ENCODE assay signal across 21 cellular contexts in genomic region chr4:10024303-10024702, GRCh38. TPM values are rescaled to one million over a fixed set of nuclear protein-coding genes. Genes with fewer than 3 reads are reported as not detected.
DNase-seq lines count a peak whose midpoint lies in the region; ATAC-seq, FAIRE-seq and TF ChIP-seq lines count a peak whose summit lies in the region.
"Had no signal": no experiment of that assay in that cellular context is flagged by ENCODE, and none has a peak within 500 bp of the region (broad histone marks: within the 10 kb centered on the region; RNA-seq: fewer than 3 reads in every experiment).

No MANE protein-coding gene starts in this region.

- H3K4me2 ChIP-seq in K562 (ENCODE audit: insufficient read depth, low read length), result no peak overlapping the region
- H3K4me2 ChIP-seq: A549 had no signal

- H3K4me1 ChIP-seq in breast epithelium (no peaks in the 10 kb centered on the region), K562 (replicated peaks in 1 of 2; ENCODE audit: control insufficient read depth in 2 of 2, insufficient read depth in 2 of 2, low read length in 2 of 2) (peaks cover 2 to 4% of the 10 kb centered on the region in 2 experiments; a peak in 4 of 5 replicates), lower lobe of right lung (peaks cover 38% of the 10 kb centered on the region), tibial nerve (peaks cover 0 to 42% (median 9%) of the 10 kb centered on the region in 4 donors)

- no peaks in the 10 kb centered on the region for H3K79me2 ChIP-seq in K562 (ENCODE audit: control insufficient read depth, insufficient read depth, low read length)

- WGBS in K562 (ENCODE audit: insufficient coverage, low coverage, missing lambda C conversion rate), result 14% methylated on average over 2 of the region's 2 CpGs
- 32 to 52% methylated on average over 2 of the region's 2 CpGs for WGBS in tibial nerve, 2 donors

- no peaks in the 10 kb centered on the region for H3K27me3 Mint-ChIP-seq in MCF 10A (ENCODE audit: insufficient read depth, unreplicated experiment)
- H3K27me3 Mint-ChIP-seq: memory B cell had no signal

- in situ Hi-C loops in K562 (cut with MboI), result no loop called here

- no peaks in the 10 kb centered on the region for H3K27me3 ChIP-seq in breast epithelium
- peaks cover 7 to 41% of the 10 kb centered on the region in 2 experiments; a peak in 4 of 5 replicates for H3K27me3 ChIP-seq in K562 (ENCODE audit: control insufficient read depth in 2 of 2, insufficient read depth in 2 of 2, low read length in 2 of 2)
- H3K27me3 ChIP-seq in lower lobe of right lung (ENCODE audit: low read depth), result no peaks in the 10 kb centered on the region
- no peaks in the 10 kb centered on the region for H3K27me3 ChIP-seq in tibial nerve
- H3K27me3 ChIP-seq: tibial artery had no signal

- no peak overlapping the region for H2AFZ ChIP-seq in K562 (ENCODE audit: low read depth, low read length)

- no peak for FAIRE-seq in K562 (lab: Jason Lieb, UNC)
- FAIRE-seq: A549, H54 had no signal

- H3K4me3 ChIP-seq in breast epithelium (no peak overlapping the region), K562 (no peak overlapping the region), lower lobe of right lung (no peak overlapping the region), tibial nerve (no peak overlapping the region)
- H3K4me3 ChIP-seq: A549, tibial artery had no signal

- no peaks in the 10 kb centered on the region for H3K9me1 ChIP-seq in K562 (ENCODE audit: control insufficient read depth, insufficient read depth, low read length)

- DNase-seq in breast epithelium (ENCODE audit: low spot score in 2 of 2), result peak in 1 of 2 donors; percentile 61
- no peak for DNase-seq in MCF 10A (ENCODE audit: unreplicated experiment)
- no peak for DNase-seq in K562 (ENCODE audit: extremely low read depth in 1 of 4, low spot score in 3 of 4)
- no peak for DNase-seq in lower lobe of right lung
- no peak for DNase-seq in tibial nerve (ENCODE audit: low spot score in 2 of 2)
- DNase-seq in T-helper 1 cell, result no peak
- DNase-seq in AML-193 (lab: John Stamatoyannopoulos, UW), result no peak
- DNase-seq in DMS114 treated with DMSO at 0.1 percent for 48 hours (lab: John Stamatoyannopoulos, UW; ENCODE audit: unreplicated experiment), result no peak
- DNase-seq: activated CD4-positive, alpha-beta T cell treated with anti-CD3 and anti-CD28 coated beads for 4 hours; CD4-positive, alpha-beta memory T cell; effector memory CD8-positive, alpha-beta T cell; NCI-H1092; NCI-H2107; NCI-H526; stimulated activated naive B cell treated with anti-CD40 and anti-IgM and Interleukin-4, amounts not matched to agents 10 μg/mL and 1 μg/mL and 100 μg/mL, for 72 hours had no signal

- no peak overlapping the region for H3K9ac ChIP-seq in K562 (ENCODE audit: insufficient read depth in 1 of 2, low read depth in 2 of 2, low read length in 2 of 2)

- no peaks in the 10 kb centered on the region for H3K9me3 Mint-ChIP-seq in MCF 10A (ENCODE audit: unreplicated experiment)
- H3K9me3 Mint-ChIP-seq: CD4-positive, alpha-beta memory T cell; effector memory CD8-positive, alpha-beta T cell; memory B cell; stimulated activated naive B cell treated with anti-CD40 and anti-IgM and Interleukin-4, amounts not matched to agents 10 μg/mL and 1 μg/mL and 100 μg/mL, for 72 hours had no signal

- ATAC-seq in K562 (no peak), lower lobe of right lung (peak; percentile 23 to 32)
- ATAC-seq: A549; effector memory CD8-positive, alpha-beta T cell; SK-N-SH treated with all-trans-retinoic acid at 6 μM for 48 hours had no signal

- CTCF ChIA-PET in MCF 10A (lab: Yijun Ruan, JAX) (interaction anchor here (0.7 to 3.8 kb wide), 4 partner anchors 9 to 40 kb away, joined by 3 to 27 read pairs (median 11); no protein-coding TSS in a partner anchor), K562 (lab: Yijun Ruan, JAX; ENCODE audit: low intra/inter-chr PET ratio) (no interaction called here)

- no peaks in the 10 kb centered on the region for H3K36me3 ChIP-seq in breast epithelium
- no peaks in the 10 kb centered on the region for H3K36me3 ChIP-seq in K562 (ENCODE audit: control insufficient read depth, insufficient read depth, low read length)
- no peaks in the 10 kb centered on the region for H3K36me3 ChIP-seq in lower lobe of right lung
- no peaks in the 10 kb centered on the region for H3K36me3 ChIP-seq in tibial nerve
- H3K36me3 ChIP-seq: tibial artery had no signal

- peaks cover 45% of the 10 kb centered on the region for H3K4me1 Mint-ChIP-seq in MCF 10A (ENCODE audit: insufficient read depth, unreplicated experiment)

- H3K9me3 ChIP-seq in breast epithelium, result no peaks in the 10 kb centered on the region
- H3K9me3 ChIP-seq in K562 (replicated peaks; ENCODE audit: control insufficient read depth, insufficient read depth, low read depth, low read length), result no peaks in the 10 kb centered on the region
- H3K9me3 ChIP-seq in lower lobe of right lung, result no peaks in the 10 kb centered on the region
- H3K9me3 ChIP-seq in tibial nerve, result no peaks in the 10 kb centered on the region
- H3K9me3 ChIP-seq: A549, tibial artery had no signal

- TF ChIP-seq RAD21 in K562 (CRISPR knock-in tag; conservative IDR thresholded peaks at IDR 0.05 in 1 of 2, IDR thresholded peaks at IDR 0.05 in 1 of 2), result no peak

- TF ChIP-seq POLR2A in breast epithelium (IDR thresholded peaks at IDR 0.05) (no peak), K562 (conservative IDR thresholded peaks at IDR 0.05) (no peak), tibial nerve (IDR thresholded peaks at IDR 0.05) (no peak)

- intact Hi-C loops in breast epithelium (cut with DNase I; ENCODE audit: low total_unique reads) (no loop called here), MCF 10A (cut with micrococcal nuclease) (no loop called here), K562 (cut with micrococcal nuclease) (no loop called here), lower lobe of right lung (cut with DNase I) (no loop called here)

- H3K27ac ChIP-seq in breast epithelium, result peak overlapping the region; percentile 40 to 73
- no peak overlapping the region for H3K27ac ChIP-seq in K562 (ENCODE audit: extremely low read depth, low read depth, low read length)
- H3K27ac ChIP-seq in lower lobe of right lung, result peak overlapping the region; percentile 64
- H3K27ac ChIP-seq in tibial nerve, result peak overlapping the region in 2 of 4 donors; percentile 52 to 88
- H3K27ac ChIP-seq: A549, tibial artery had no signal

- no peaks in the 10 kb centered on the region for H3K36me3 Mint-ChIP-seq in MCF 10A (ENCODE audit: insufficient read depth, unreplicated experiment)
- H3K36me3 Mint-ChIP-seq: CD4-positive, alpha-beta memory T cell; memory B cell; stimulated activated naive B cell treated with anti-CD40 and anti-IgM and Interleukin-4, amounts not matched to agents 10 μg/mL and 1 μg/mL and 100 μg/mL, for 72 hours had no signal

- no peak for TF ChIP-seq EP300 in K562 (IDR thresholded peaks at IDR 0.05; ENCODE audit: low read length)
- peak; percentile 21 to 53 for TF ChIP-seq EP300 in tibial nerve (IDR thresholded peaks at IDR 0.05)

- BruUV-seq in MCF 10A (replicated peaks; lab: Mats Ljungman, UMichigan) (no TSS peak), K562 (replicated peaks; lab: Mats Ljungman, UMichigan) (no TSS peak)

- no peak overlapping the region for H3K27ac Mint-ChIP-seq in MCF 10A (ENCODE audit: low read depth, unreplicated experiment)
- H3K27ac Mint-ChIP-seq: CD4-positive, alpha-beta memory T cell; effector memory CD8-positive, alpha-beta T cell; memory B cell; stimulated activated naive B cell treated with anti-CD40 and anti-IgM and Interleukin-4, amounts not matched to agents 10 μg/mL and 1 μg/mL and 100 μg/mL, for 72 hours had no signal

- no peak overlapping the region for H3K4me3 Mint-ChIP-seq in MCF 10A (ENCODE audit: unreplicated experiment)
- H3K4me3 Mint-ChIP-seq: CD4-positive, alpha-beta memory T cell; effector memory CD8-positive, alpha-beta T cell; memory B cell; stimulated activated naive B cell treated with anti-CD40 and anti-IgM and Interleukin-4, amounts not matched to agents 10 μg/mL and 1 μg/mL and 100 μg/mL, for 72 hours had no signal

- POLR2A ChIA-PET in MCF 10A (lab: Yijun Ruan, JAX) (interaction anchor here (0.6 to 1.9 kb wide), 2 partner anchors 8 to 240 kb away, joined by 4 to 7 read pairs; no protein-coding TSS in a partner anchor), K562 (lab: Yijun Ruan, JAX) (no interaction called here)

- H4K20me1 ChIP-seq in K562 (replicated peaks; ENCODE audit: control insufficient read depth, insufficient read depth, low read length), result no peaks in the 10 kb centered on the region

- TF ChIP-seq CTCF in breast epithelium (IDR thresholded peaks at IDR 0.05) (no peak), MCF 10A (IDR thresholded peaks at IDR 0.05; ENCODE audit: unreplicated experiment) (no peak), K562 (IDR thresholded peaks at IDR 0.05 in 2 of 3, conservative IDR thresholded peaks at IDR 0.05 in 1 of 3; ENCODE audit: insufficient read depth in 2 of 3, low read depth in 1 of 3, low read length in 3 of 3) (no peak), lower lobe of right lung (IDR thresholded peaks at IDR 0.05) (no peak), tibial nerve (IDR thresholded peaks at IDR 0.05) (no peak)

TF ChIP-seq in K562, 482 proteins besides CTCF, POLR2A, EP300 and RAD21 (continues in another document):
- TF ChIP-seq MAX (CRISPR knock-in tag; IDR thresholded peaks at IDR 0.05), result no peak

RNA-seq across cellular contexts. Expression of gene SLC2A9, which starts 3.0 kb away (rescaled TPM):
- total RNA-seq in breast epithelium (10 to 100 TPM in 1 of 3 donors, 1 to 10 TPM in 2; 6.2 to 10.7 (median 9.5) TPM), MCF 10A (2022) (22.5 and 33.3 TPM in 2 replicates), K562 (2014; rRNA removed) (0.57 and 1.3 TPM in 2 replicates), K562 (2014; rRNA removed; fragmentation: Illumina TruSeq; extraction: Trizol) (0.15 and 0.51 TPM in 2 replicates), K562 (2015; rRNA removed; fragmentation: Illumina TruSeq; extraction: Trizol) (0.23 and 0.36 TPM in 2 replicates), K562 (2021) (0.49 and 0.60 TPM in 2 replicates), lower lobe of right lung (25.2 TPM), tibial nerve (10 to 100 TPM in 1 of 4 donors, 1 to 10 TPM in 3; 2.7 to 10.7 (median 6.0) TPM)
- 0.53 and 2.7 TPM in 2 replicates for total RNA-seq in K562 (2011; cell fraction: chromatin; rRNA removed; ENCODE audit: low replicate concordance)
- total RNA-seq in K562 (2011; cell fraction: nucleolus; rRNA removed), result 1.2 and 1.8 TPM in 2 replicates
- total RNA-seq in K562 (2011; cell fraction: nucleoplasm; rRNA removed), result 0.88 and 2.0 TPM in 2 replicates
- polyA plus RNA-seq in K562 (2011; rRNA removed) (0.31 and 0.52 TPM in 2 replicates), K562 (2014; fragmentation: Illumina TruSeq; extraction: Trizol) (0.37 and 0.86 TPM in 2 replicates), K562 (2014; fragmentation: Nextera tagmentation; extraction: Ambion mirVana) (under 1 TPM; 0.76 to 0.79 TPM), K562 (2014; rRNA removed) (0.78 and 1.9 TPM in 2 replicates)
- polyA plus RNA-seq in K562 (2011; cell fraction: cytosol; rRNA removed), result 0.24 and 0.30 TPM in 2 replicates
- polyA plus RNA-seq in K562 (2011; cell fraction: nucleus; rRNA removed), result 0.70 and 1.9 TPM in 2 replicates
- 0.76 and 0.96 TPM in 2 replicates for polyA plus RNA-seq in K562 (2012)
- 0.25 and 0.33 TPM in 2 replicates for polyA minus RNA-seq in K562 (2011; rRNA and poly(A)+ RNA removed)
- not detected in 2 replicates for polyA minus RNA-seq in K562 (2011; cell fraction: cytosol; rRNA and poly(A)+ RNA removed)
- 2.6 TPM in 2 replicates for polyA minus RNA-seq in K562 (2011; cell fraction: nucleus; rRNA and poly(A)+ RNA removed)
- polyA plus RNA-seq: neural cell had no signal
